Comparison of ENCODE assay signal across 1 cellular context in genomic region chr7:472640-472957, GRCh38.
A peak's percentile ranks its signal among the peaks of the same experiment; 100 is the strongest.
TF ChIP-seq lines count a peak whose summit lies in the region.

No MANE protein-coding gene starts in this region.

TF ChIP-seq in K562, 482 proteins besides CTCF, POLR2A, EP300 and RAD21 (continued from another document):
- TF ChIP-seq AFF4 (CRISPR knock-in tag; IDR thresholded peaks at IDR 0.05), result no peak
- TF ChIP-seq EZH2 (IDR thresholded peaks at IDR 0.05; ENCODE audit: borderline replicate concordance, low read depth, low read length), result no peak
- TF ChIP-seq TFAP4 (CRISPR knock-in tag; IDR thresholded peaks at IDR 0.05; ENCODE audit: borderline replicate concordance), result no peak
- peak in 1 of 2 experiments; percentile 66; a peak in 2 of 4 replicates for TF ChIP-seq RCOR1 (IDR thresholded peaks at IDR 0.05; ENCODE audit: borderline replicate concordance in 1 of 2, low read depth in 2 of 2, low read length in 2 of 2)
- peak; percentile 99 for TF ChIP-seq HLTF (IDR thresholded peaks at IDR 0.05)
- TF ChIP-seq TRIM28 (IDR thresholded peaks at IDR 0.05), result peak; percentile 26; the same call in 1 of the 2 replicates
- no peak for TF ChIP-seq ZNF785 (CRISPR knock-in tag; IDR thresholded peaks at IDR 0.05)
- TF ChIP-seq HMGXB4 (CRISPR knock-in tag; IDR thresholded peaks at IDR 0.05), result no peak
- 0 out of 4 replicates have a peak, but pooled peaks of 1 of the 2 experiments have one; percentile 51 for TF ChIP-seq ARNT (IDR thresholded peaks at IDR 0.05)
- TF ChIP-seq ZNF586 (CRISPR knock-in tag; conservative IDR thresholded peaks at IDR 0.05), result no peak
- no peak for TF ChIP-seq HNRNPUL1 (IDR thresholded peaks at IDR 0.05; ENCODE audit: low read length)
- peak; percentile 95 for TF ChIP-seq SMARCA5 (IDR thresholded peaks at IDR 0.05)
- no peak for TF ChIP-seq RFX7 (CRISPR knock-in tag; IDR thresholded peaks at IDR 0.05)
- TF ChIP-seq MGA (IDR thresholded peaks at IDR 0.05), result no peak
- TF ChIP-seq POLR2AphosphoS2 (IDR thresholded peaks at IDR 0.05; ENCODE audit: low read length), result no peak
- TF ChIP-seq THRA (IDR thresholded peaks at IDR 0.05), result no peak
- peak in 1 of 2 experiments; percentile 63; a peak in 2 of 4 replicates for TF ChIP-seq KDM1A (IDR thresholded peaks at IDR 0.05)
- TF ChIP-seq CEBPZ (IDR thresholded peaks at IDR 0.05; ENCODE audit: borderline replicate concordance, low read depth, low read length), result peak; percentile 61; the same call in 1 of the 2 replicates
- peak in 1 of 2 experiments; percentile 75; a peak in 2 of 3 replicates for TF ChIP-seq CBX3 (IDR thresholded peaks at IDR 0.05; ENCODE audit: borderline replicate concordance in 1 of 2, low read length in 2 of 2)
- TF ChIP-seq BCOR (IDR thresholded peaks at IDR 0.05), result peak; percentile 94
- no peak for TF ChIP-seq GATA2 (CRISPR knock-in tag; IDR thresholded peaks at IDR 0.05)
- TF ChIP-seq ZNF444 (CRISPR knock-in tag; IDR thresholded peaks at IDR 0.05), result no peak
- TF ChIP-seq PTBP1 (IDR thresholded peaks at IDR 0.05; ENCODE audit: low read depth, low read length), result peak; percentile 90
- TF ChIP-seq HDAC2 (IDR thresholded peaks at IDR 0.05), result 0 out of 2 replicates have a peak, but pooled peaks have one; percentile 15
- no peak for TF ChIP-seq TSHZ1 (CRISPR knock-in tag; IDR thresholded peaks at IDR 0.05)
- no peak for TF ChIP-seq MYNN (IDR thresholded peaks at IDR 0.05)
- TF ChIP-seq MYNN (CRISPR knock-in tag; IDR thresholded peaks at IDR 0.05), result no peak
- TF ChIP-seq ZNF324 (CRISPR knock-in tag; IDR thresholded peaks at IDR 0.05), result no peak
- no peak for TF ChIP-seq ZNF24 (IDR thresholded peaks at IDR 0.05)
